Comparison of ENCODE assay signal across 1 cellular context in the genomic region with DNA sequence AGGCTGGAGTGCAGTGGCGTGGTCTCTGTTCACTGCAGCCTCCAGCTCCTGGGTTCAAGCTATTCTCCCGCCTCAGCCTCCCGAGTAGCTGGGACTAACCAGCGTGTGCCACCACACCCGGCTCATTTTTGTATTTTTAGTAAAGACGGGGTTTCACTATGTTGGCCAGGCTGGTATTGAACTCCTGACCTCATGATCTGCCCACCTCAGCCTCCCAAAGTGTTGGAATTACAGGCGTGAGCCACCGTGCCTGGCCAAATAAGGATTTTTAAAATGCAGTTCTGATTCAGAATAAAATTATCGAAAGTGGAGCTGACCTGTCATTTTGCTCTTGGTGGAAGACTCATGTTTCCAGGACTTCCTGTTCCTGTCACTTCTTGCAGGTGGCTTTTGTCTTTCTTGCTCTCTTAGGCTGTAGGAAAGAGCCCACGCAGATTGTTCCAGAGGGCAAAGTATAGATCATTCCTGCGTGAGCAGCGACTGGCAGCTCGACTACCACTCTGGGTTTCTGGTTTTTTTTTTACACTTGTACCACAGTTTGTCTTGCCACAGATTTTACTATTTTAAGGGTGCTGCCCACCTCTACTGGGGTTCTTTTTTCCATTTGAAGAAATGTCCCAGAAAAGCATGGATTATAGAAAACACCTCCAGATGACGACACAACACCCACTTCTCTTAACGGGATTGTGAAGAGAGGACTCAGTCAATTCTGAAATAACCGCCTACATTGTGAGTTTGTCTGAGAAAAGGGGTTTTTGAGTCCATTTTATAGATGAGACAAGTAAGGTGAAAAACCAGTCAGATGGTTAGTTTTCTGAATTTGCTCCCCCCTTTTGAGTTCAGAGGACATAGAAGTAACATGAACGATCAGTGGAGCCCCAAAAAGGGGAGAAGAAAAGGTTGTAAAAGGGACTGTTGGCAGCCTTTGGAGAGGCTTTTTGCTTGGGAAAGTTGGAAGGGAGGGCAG.
A peak's percentile ranks its signal among the peaks of the same experiment; 100 is the strongest.
TF ChIP-seq lines count a peak whose summit lies in the region.

No MANE protein-coding gene starts in this region.

TF ChIP-seq in GM12878, 131 proteins besides CTCF, POLR2A, EP300 and RAD21 (continues in another document):
- no peak for TF ChIP-seq SUPT20H (IDR thresholded peaks at IDR 0.05; ENCODE audit: borderline replicate concordance, control insufficient read depth, low read depth, low read length)
- TF ChIP-seq NFIC (IDR thresholded peaks at IDR 0.05; ENCODE audit: low read depth, low read length), result peak; percentile 45
- TF ChIP-seq LARP7 (IDR thresholded peaks at IDR 0.05), result no peak
- TF ChIP-seq, protein P1, sequence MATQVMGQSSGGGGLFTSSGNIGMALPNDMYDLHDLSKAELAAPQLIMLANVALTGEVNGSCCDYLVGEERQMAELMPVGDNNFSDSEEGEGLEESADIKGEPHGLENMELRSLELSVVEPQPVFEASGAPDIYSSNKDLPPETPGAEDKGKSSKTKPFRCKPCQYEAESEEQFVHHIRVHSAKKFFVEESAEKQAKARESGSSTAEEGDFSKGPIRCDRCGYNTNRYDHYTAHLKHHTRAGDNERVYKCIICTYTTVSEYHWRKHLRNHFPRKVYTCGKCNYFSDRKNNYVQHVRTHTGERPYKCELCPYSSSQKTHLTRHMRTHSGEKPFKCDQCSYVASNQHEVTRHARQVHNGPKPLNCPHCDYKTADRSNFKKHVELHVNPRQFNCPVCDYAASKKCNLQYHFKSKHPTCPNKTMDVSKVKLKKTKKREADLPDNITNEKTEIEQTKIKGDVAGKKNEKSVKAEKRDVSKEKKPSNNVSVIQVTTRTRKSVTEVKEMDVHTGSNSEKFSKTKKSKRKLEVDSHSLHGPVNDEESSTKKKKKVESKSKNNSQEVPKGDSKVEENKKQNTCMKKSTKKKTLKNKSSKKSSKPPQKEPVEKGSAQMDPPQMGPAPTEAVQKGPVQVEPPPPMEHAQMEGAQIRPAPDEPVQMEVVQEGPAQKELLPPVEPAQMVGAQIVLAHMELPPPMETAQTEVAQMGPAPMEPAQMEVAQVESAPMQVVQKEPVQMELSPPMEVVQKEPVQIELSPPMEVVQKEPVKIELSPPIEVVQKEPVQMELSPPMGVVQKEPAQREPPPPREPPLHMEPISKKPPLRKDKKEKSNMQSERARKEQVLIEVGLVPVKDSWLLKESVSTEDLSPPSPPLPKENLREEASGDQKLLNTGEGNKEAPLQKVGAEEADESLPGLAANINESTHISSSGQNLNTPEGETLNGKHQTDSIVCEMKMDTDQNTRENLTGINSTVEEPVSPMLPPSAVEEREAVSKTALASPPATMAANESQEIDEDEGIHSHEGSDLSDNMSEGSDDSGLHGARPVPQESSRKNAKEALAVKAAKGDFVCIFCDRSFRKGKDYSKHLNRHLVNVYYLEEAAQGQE (IDR thresholded peaks at IDR 0.05; ENCODE audit: low read depth, low read length), result no peak
- TF ChIP-seq SMAD1 (IDR thresholded peaks at IDR 0.05; ENCODE audit: low read depth, partially characterized antibody), result no peak
- TF ChIP-seq KLF5 (IDR thresholded peaks at IDR 0.05; ENCODE audit: partially characterized antibody), result no peak
- TF ChIP-seq PML (IDR thresholded peaks at IDR 0.05; ENCODE audit: low read length), result peak; percentile 59; the same call in 1 of the 2 replicates
- TF ChIP-seq, protein P2, sequence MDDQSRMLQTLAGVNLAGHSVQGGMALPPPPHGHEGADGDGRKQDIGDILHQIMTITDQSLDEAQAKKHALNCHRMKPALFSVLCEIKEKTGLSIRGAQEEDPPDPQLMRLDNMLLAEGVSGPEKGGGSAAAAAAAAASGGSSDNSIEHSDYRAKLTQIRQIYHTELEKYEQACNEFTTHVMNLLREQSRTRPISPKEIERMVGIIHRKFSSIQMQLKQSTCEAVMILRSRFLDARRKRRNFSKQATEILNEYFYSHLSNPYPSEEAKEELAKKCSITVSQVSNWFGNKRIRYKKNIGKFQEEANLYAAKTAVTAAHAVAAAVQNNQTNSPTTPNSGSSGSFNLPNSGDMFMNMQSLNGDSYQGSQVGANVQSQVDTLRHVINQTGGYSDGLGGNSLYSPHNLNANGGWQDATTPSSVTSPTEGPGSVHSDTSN (IDR thresholded peaks at IDR 0.05; ENCODE audit: insufficient replicate concordance, low read depth, low read length), result no peak
- 0 out of 2 replicates have a peak, but pooled peaks have one; percentile 31 for TF ChIP-seq CREB1 (IDR thresholded peaks at IDR 0.05; ENCODE audit: low read depth)
- TF ChIP-seq, protein P3, sequence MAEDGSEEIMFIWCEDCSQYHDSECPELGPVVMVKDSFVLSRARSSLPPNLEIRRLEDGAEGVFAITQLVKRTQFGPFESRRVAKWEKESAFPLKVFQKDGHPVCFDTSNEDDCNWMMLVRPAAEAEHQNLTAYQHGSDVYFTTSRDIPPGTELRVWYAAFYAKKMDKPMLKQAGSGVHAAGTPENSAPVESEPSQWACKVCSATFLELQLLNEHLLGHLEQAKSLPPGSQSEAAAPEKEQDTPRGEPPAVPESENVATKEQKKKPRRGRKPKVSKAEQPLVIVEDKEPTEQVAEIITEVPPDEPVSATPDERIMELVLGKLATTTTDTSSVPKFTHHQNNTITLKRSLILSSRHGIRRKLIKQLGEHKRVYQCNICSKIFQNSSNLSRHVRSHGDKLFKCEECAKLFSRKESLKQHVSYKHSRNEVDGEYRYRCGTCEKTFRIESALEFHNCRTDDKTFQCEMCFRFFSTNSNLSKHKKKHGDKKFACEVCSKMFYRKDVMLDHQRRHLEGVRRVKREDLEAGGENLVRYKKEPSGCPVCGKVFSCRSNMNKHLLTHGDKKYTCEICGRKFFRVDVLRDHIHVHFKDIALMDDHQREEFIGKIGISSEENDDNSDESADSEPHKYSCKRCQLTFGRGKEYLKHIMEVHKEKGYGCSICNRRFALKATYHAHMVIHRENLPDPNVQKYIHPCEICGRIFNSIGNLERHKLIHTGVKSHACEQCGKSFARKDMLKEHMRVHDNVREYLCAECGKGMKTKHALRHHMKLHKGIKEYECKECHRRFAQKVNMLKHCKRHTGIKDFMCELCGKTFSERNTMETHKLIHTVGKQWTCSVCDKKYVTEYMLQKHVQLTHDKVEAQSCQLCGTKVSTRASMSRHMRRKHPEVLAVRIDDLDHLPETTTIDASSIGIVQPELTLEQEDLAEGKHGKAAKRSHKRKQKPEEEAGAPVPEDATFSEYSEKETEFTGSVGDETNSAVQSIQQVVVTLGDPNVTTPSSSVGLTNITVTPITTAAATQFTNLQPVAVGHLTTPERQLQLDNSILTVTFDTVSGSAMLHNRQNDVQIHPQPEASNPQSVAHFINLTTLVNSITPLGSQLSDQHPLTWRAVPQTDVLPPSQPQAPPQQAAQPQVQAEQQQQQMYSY (CRISPR knock-in tag; IDR thresholded peaks at IDR 0.05), result no peak
- no peak; the same call in 1 of the 2 replicates for TF ChIP-seq STAT3 (IDR thresholded peaks at IDR 0.05; ENCODE audit: low read depth, low read length)
- no peak for TF ChIP-seq ZZZ3 (IDR thresholded peaks at IDR 0.05; ENCODE audit: control insufficient read depth, insufficient read length, low read depth)
- TF ChIP-seq ESRRA (IDR thresholded peaks at IDR 0.05; ENCODE audit: low read length), result no peak
- peak in 1 of 2 experiments; percentile 15; a peak in 1 of 4 replicates for TF ChIP-seq IKZF2 (IDR thresholded peaks at IDR 0.05)
- no peak for TF ChIP-seq STAT1 (conservative IDR thresholded peaks at IDR 0.05)
- TF ChIP-seq PAX5 (IDR thresholded peaks at IDR 0.05; ENCODE audit: borderline replicate concordance, low read depth, low read length), result no peak
- TF ChIP-seq, protein P4, sequence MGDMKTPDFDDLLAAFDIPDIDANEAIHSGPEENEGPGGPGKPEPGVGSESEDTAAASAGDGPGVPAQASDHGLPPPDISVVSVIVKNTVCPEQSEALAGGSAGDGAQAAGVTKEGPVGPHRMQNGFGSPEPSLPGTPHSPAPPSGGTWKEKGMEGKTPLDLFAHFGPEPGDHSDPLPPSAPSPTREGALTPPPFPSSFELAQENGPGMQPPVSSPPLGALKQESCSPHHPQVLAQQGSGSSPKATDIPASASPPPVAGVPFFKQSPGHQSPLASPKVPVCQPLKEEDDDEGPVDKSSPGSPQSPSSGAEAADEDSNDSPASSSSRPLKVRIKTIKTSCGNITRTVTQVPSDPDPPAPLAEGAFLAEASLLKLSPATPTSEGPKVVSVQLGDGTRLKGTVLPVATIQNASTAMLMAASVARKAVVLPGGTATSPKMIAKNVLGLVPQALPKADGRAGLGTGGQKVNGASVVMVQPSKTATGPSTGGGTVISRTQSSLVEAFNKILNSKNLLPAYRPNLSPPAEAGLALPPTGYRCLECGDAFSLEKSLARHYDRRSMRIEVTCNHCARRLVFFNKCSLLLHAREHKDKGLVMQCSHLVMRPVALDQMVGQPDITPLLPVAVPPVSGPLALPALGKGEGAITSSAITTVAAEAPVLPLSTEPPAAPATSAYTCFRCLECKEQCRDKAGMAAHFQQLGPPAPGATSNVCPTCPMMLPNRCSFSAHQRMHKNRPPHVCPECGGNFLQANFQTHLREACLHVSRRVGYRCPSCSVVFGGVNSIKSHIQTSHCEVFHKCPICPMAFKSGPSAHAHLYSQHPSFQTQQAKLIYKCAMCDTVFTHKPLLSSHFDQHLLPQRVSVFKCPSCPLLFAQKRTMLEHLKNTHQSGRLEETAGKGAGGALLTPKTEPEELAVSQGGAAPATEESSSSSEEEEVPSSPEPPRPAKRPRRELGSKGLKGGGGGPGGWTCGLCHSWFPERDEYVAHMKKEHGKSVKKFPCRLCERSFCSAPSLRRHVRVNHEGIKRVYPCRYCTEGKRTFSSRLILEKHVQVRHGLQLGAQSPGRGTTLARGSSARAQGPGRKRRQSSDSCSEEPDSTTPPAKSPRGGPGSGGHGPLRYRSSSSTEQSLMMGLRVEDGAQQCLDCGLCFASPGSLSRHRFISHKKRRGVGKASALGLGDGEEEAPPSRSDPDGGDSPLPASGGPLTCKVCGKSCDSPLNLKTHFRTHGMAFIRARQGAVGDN (IDR thresholded peaks at IDR 0.05), result no peak
- peak in 1 of 2 experiments; percentile 60; a peak in 1 of 4 replicates for TF ChIP-seq ETV6 (conservative IDR thresholded peaks at IDR 0.05 in 1 of 2, IDR thresholded peaks at IDR 0.05 in 1 of 2; ENCODE audit: borderline replicate concordance in 1 of 2, low read depth in 1 of 2)
- no peak for TF ChIP-seq MEF2B (IDR thresholded peaks at IDR 0.05; ENCODE audit: partially characterized antibody, poor library complexity, severe bottlenecking)
- TF ChIP-seq IKZF1 (conservative IDR thresholded peaks at IDR 0.05), result 0 out of 2 replicates have a peak, but pooled peaks have one; percentile 5
- no peak for TF ChIP-seq MYC (IDR thresholded peaks at IDR 0.05; ENCODE audit: insufficient read depth, insufficient read length, insufficient replicate concordance, low read length, severe bottlenecking)
- no peak for TF ChIP-seq EGR1 (IDR thresholded peaks at IDR 0.05; ENCODE audit: borderline replicate concordance in 1 of 2, low read depth in 2 of 2, low read length in 2 of 2)
- TF ChIP-seq TCF3 (IDR thresholded peaks at IDR 0.05; ENCODE audit: borderline replicate concordance, insufficient read depth, low read depth, low read length), result peak; percentile 52; the same call in 1 of the 2 replicates
- TF ChIP-seq CREM (IDR thresholded peaks at IDR 0.05; ENCODE audit: low read depth), result 0 out of 2 replicates have a peak, but pooled peaks have one; percentile 8
- TF ChIP-seq, protein P5, sequence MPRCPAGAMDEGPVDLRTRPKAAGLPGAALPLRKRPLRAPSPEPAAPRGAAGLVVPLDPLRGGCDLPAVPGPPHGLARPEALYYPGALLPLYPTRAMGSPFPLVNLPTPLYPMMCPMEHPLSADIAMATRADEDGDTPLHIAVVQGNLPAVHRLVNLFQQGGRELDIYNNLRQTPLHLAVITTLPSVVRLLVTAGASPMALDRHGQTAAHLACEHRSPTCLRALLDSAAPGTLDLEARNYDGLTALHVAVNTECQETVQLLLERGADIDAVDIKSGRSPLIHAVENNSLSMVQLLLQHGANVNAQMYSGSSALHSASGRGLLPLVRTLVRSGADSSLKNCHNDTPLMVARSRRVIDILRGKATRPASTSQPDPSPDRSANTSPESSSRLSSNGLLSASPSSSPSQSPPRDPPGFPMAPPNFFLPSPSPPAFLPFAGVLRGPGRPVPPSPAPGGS (IDR thresholded peaks at IDR 0.05; ENCODE audit: borderline replicate concordance, insufficient read depth, low read depth, low read length, poor library complexity, severe bottlenecking), result no peak
- TF ChIP-seq ZNF217 (IDR thresholded peaks at IDR 0.05), result peak; percentile 86
- TF ChIP-seq, protein P6, sequence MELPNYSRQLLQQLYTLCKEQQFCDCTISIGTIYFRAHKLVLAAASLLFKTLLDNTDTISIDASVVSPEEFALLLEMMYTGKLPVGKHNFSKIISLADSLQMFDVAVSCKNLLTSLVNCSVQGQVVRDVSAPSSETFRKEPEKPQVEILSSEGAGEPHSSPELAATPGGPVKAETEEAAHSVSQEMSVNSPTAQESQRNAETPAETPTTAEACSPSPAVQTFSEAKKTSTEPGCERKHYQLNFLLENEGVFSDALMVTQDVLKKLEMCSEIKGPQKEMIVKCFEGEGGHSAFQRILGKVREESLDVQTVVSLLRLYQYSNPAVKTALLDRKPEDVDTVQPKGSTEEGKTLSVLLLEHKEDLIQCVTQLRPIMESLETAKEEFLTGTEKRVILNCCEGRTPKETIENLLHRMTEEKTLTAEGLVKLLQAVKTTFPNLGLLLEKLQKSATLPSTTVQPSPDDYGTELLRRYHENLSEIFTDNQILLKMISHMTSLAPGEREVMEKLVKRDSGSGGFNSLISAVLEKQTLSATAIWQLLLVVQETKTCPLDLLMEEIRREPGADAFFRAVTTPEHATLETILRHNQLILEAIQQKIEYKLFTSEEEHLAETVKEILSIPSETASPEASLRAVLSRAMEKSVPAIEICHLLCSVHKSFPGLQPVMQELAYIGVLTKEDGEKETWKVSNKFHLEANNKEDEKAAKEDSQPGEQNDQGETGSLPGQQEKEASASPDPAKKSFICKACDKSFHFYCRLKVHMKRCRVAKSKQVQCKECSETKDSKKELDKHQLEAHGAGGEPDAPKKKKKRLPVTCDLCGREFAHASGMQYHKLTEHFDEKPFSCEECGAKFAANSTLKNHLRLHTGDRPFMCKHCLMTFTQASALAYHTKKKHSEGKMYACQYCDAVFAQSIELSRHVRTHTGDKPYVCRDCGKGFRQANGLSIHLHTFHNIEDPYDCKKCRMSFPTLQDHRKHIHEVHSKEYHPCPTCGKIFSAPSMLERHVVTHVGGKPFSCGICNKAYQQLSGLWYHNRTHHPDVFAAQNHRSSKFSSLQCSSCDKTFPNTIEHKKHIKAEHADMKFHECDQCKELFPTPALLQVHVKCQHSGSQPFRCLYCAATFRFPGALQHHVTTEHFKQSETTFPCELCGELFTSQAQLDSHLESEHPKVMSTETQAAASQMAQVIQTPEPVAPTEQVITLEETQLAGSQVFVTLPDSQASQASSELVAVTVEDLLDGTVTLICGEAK (IDR thresholded peaks at IDR 0.05; ENCODE audit: borderline replicate concordance), result no peak
- TF ChIP-seq CBX5 (IDR thresholded peaks at IDR 0.05; ENCODE audit: low read depth), result peak; percentile 67; the same call in 1 of the 2 replicates
- TF ChIP-seq RCOR1 (conservative IDR thresholded peaks at IDR 0.05; ENCODE audit: low read depth, low read length), result no peak
- no peak for TF ChIP-seq HDAC6 (IDR thresholded peaks at IDR 0.05; ENCODE audit: unreplicated experiment)
- peak; percentile 23; the same call in 1 of the 2 replicates for TF ChIP-seq SPI1 (IDR thresholded peaks at IDR 0.05; ENCODE audit: borderline replicate concordance, insufficient read depth, low read depth, low read length)
